Comparison of ENCODE assay signal across 1 cellular context in genomic region chr20:32465901-32466675, GRCh38.
TF ChIP-seq lines count a peak whose summit lies in the region.
"Not testable (repeated sequence)": the region's sequence is repeated elsewhere in the genome, so short reads cannot be mapped to it uniquely, and the experiment has no call there.

No MANE protein-coding gene starts in this region.

TF ChIP-seq in HepG2, 621 proteins besides CTCF, POLR2A, EP300 and RAD21 (continued from another document and continues in another):
- TF ChIP-seq, protein P1, sequence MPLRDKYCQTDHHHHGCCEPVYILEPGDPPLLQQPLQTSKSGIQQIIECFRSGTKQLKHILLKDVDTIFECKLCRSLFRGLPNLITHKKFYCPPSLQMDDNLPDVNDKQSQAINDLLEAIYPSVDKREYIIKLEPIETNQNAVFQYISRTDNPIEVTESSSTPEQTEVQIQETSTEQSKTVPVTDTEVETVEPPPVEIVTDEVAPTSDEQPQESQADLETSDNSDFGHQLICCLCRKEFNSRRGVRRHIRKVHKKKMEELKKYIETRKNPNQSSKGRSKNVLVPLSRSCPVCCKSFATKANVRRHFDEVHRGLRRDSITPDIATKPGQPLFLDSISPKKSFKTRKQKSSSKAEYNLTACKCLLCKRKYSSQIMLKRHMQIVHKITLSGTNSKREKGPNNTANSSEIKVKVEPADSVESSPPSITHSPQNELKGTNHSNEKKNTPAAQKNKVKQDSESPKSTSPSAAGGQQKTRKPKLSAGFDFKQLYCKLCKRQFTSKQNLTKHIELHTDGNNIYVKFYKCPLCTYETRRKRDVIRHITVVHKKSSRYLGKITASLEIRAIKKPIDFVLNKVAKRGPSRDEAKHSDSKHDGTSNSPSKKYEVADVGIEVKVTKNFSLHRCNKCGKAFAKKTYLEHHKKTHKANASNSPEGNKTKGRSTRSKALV (CRISPR knock-in tag; IDR thresholded peaks at IDR 0.05): 0 out of 2 replicates have a peak, but pooled peaks have one; percentile 52
- TF ChIP-seq ZBTB40 (IDR thresholded peaks at IDR 0.05): not testable (repeated sequence)
- 0 out of 2 replicates have a peak, but pooled peaks have one; percentile 56 for TF ChIP-seq ZBTB40 (CRISPR knock-in tag; IDR thresholded peaks at IDR 0.05)
- TF ChIP-seq, protein P2, sequence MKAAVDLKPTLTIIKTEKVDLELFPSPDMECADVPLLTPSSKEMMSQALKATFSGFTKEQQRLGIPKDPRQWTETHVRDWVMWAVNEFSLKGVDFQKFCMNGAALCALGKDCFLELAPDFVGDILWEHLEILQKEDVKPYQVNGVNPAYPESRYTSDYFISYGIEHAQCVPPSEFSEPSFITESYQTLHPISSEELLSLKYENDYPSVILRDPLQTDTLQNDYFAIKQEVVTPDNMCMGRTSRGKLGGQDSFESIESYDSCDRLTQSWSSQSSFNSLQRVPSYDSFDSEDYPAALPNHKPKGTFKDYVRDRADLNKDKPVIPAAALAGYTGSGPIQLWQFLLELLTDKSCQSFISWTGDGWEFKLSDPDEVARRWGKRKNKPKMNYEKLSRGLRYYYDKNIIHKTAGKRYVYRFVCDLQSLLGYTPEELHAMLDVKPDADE (CRISPR knock-in tag; IDR thresholded peaks at IDR 0.05): 0 out of 2 replicates have a peak, but pooled peaks have one; percentile 45
- peak; percentile 57; the same call in 1 of the 2 replicates for TF ChIP-seq DR1 (CRISPR knock-in tag; IDR thresholded peaks at IDR 0.05)
- TF ChIP-seq, protein P3, sequence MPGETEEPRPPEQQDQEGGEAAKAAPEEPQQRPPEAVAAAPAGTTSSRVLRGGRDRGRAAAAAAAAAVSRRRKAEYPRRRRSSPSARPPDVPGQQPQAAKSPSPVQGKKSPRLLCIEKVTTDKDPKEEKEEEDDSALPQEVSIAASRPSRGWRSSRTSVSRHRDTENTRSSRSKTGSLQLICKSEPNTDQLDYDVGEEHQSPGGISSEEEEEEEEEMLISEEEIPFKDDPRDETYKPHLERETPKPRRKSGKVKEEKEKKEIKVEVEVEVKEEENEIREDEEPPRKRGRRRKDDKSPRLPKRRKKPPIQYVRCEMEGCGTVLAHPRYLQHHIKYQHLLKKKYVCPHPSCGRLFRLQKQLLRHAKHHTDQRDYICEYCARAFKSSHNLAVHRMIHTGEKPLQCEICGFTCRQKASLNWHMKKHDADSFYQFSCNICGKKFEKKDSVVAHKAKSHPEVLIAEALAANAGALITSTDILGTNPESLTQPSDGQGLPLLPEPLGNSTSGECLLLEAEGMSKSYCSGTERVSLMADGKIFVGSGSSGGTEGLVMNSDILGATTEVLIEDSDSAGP (CRISPR knock-in tag; IDR thresholded peaks at IDR 0.05; ENCODE audit: borderline replicate concordance): peak; percentile 61; the same call in 1 of the 2 replicates
- 0 out of 2 replicates have a peak, but pooled peaks have one; percentile 52 for TF ChIP-seq GFI1 (CRISPR knock-in tag; IDR thresholded peaks at IDR 0.05; ENCODE audit: borderline replicate concordance)
- peak; percentile 38; the same call in 1 of the 2 replicates for TF ChIP-seq ZNF468 (CRISPR knock-in tag; IDR thresholded peaks at IDR 0.05)
- 0 out of 2 replicates have a peak, but pooled peaks have one; percentile 19 for TF ChIP-seq HOXA5 (CRISPR knock-in tag; IDR thresholded peaks at IDR 0.05)
- TF ChIP-seq ZNF563 (CRISPR knock-in tag; IDR thresholded peaks at IDR 0.05): peak; percentile 78
- TF ChIP-seq, protein P4, sequence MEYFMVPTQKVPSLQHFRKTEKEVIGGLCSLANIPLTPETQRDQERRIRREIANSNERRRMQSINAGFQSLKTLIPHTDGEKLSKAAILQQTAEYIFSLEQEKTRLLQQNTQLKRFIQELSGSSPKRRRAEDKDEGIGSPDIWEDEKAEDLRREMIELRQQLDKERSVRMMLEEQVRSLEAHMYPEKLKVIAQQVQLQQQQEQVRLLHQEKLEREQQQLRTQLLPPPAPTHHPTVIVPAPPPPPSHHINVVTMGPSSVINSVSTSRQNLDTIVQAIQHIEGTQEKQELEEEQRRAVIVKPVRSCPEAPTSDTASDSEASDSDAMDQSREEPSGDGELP (IDR thresholded peaks at IDR 0.05; ENCODE audit: borderline replicate concordance, low read depth): peak; percentile 20; the same call in 1 of the 2 replicates
- TF ChIP-seq ZNF629 (CRISPR knock-in tag; conservative IDR thresholded peaks at IDR 0.05): 0 out of 2 replicates have a peak, but pooled peaks have one; percentile 4
- 0 out of 2 replicates have a peak, but pooled peaks have one; percentile 10 for TF ChIP-seq NFKB2 (CRISPR knock-in tag; IDR thresholded peaks at IDR 0.05; ENCODE audit: borderline replicate concordance)
- TF ChIP-seq, protein P5, sequence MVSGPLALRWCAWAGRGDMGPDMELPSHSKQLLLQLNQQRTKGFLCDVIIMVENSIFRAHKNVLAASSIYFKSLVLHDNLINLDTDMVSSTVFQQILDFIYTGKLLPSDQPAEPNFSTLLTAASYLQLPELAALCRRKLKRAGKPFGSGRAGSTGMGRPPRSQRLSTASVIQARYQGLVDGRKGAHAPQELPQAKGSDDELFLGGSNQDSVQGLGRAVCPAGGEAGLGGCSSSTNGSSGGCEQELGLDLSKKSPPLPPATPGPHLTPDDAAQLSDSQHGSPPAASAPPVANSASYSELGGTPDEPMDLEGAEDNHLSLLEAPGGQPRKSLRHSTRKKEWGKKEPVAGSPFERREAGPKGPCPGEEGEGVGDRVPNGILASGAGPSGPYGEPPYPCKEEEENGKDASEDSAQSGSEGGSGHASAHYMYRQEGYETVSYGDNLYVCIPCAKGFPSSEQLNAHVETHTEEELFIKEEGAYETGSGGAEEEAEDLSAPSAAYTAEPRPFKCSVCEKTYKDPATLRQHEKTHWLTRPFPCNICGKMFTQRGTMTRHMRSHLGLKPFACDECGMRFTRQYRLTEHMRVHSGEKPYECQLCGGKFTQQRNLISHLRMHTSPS (CRISPR knock-in tag; IDR thresholded peaks at IDR 0.05; ENCODE audit: low read depth): 0 out of 2 replicates have a peak, but pooled peaks have one; percentile 7
- peak; percentile 9; the same call in 1 of the 2 replicates for TF ChIP-seq ELF4 (CRISPR knock-in tag; IDR thresholded peaks at IDR 0.05; ENCODE audit: borderline replicate concordance)
- TF ChIP-seq ZNF136 (CRISPR knock-in tag; IDR thresholded peaks at IDR 0.05; ENCODE audit: low read depth): 0 out of 2 replicates have a peak, but pooled peaks have one; percentile 43
- TF ChIP-seq ZNF768 (CRISPR knock-in tag; IDR thresholded peaks at IDR 0.05): peak; percentile 53; the same call in 1 of the 2 replicates
- TF ChIP-seq ZNF687 (CRISPR knock-in tag; IDR thresholded peaks at IDR 0.05): peak; percentile 93
- TF ChIP-seq RFXAP (CRISPR knock-in tag; IDR thresholded peaks at IDR 0.05; ENCODE audit: borderline replicate concordance): 0 out of 2 replicates have a peak, but pooled peaks have one; percentile 11
- peak; percentile 63; the same call in 1 of the 2 replicates for TF ChIP-seq ZNF547 (CRISPR knock-in tag; IDR thresholded peaks at IDR 0.05)
- 0 out of 2 replicates have a peak, but pooled peaks have one; percentile 20 for TF ChIP-seq BRCA1 (CRISPR knock-in tag; IDR thresholded peaks at IDR 0.05)
- peak; percentile 86 for TF ChIP-seq ZNF501 (CRISPR knock-in tag; IDR thresholded peaks at IDR 0.05)
- TF ChIP-seq, protein P6, sequence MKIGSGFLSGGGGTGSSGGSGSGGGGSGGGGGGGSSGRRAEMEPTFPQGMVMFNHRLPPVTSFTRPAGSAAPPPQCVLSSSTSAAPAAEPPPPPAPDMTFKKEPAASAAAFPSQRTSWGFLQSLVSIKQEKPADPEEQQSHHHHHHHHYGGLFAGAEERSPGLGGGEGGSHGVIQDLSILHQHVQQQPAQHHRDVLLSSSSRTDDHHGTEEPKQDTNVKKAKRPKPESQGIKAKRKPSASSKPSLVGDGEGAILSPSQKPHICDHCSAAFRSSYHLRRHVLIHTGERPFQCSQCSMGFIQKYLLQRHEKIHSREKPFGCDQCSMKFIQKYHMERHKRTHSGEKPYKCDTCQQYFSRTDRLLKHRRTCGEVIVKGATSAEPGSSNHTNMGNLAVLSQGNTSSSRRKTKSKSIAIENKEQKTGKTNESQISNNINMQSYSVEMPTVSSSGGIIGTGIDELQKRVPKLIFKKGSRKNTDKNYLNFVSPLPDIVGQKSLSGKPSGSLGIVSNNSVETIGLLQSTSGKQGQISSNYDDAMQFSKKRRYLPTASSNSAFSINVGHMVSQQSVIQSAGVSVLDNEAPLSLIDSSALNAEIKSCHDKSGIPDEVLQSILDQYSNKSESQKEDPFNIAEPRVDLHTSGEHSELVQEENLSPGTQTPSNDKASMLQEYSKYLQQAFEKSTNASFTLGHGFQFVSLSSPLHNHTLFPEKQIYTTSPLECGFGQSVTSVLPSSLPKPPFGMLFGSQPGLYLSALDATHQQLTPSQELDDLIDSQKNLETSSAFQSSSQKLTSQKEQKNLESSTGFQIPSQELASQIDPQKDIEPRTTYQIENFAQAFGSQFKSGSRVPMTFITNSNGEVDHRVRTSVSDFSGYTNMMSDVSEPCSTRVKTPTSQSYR (CRISPR knock-in tag; IDR thresholded peaks at IDR 0.05; ENCODE audit: borderline replicate concordance): peak; percentile 15; the same call in 1 of the 2 replicates
- TF ChIP-seq ZFP90 (CRISPR knock-in tag; IDR thresholded peaks at IDR 0.05; ENCODE audit: borderline replicate concordance): 0 out of 2 replicates have a peak, but pooled peaks have one; percentile 24
